Comparison of ENCODE assay signal across 13 cellular contexts in genomic region chr18:69978743-69979715, GRCh38. TPM values are rescaled to one million over a fixed set of nuclear protein-coding genes. Genes with fewer than 3 reads are reported as not detected.
DNase-seq lines count a peak whose midpoint lies in the region; ATAC-seq lines count a peak whose summit lies in the region.
"Had no signal": no experiment of that assay in that cellular context is flagged by ENCODE, and none has a peak within 500 bp of the region (broad histone marks: within the 10 kb centered on the region; RNA-seq: fewer than 3 reads in every experiment).

No MANE protein-coding gene starts in this region.

- H3K27me3 ChIP-seq in CD4-positive, CD25-positive, alpha-beta regulatory T cell (ENCODE audit: control insufficient read depth, insufficient read depth, low read length) = no peaks in the 10 kb centered on the region
- no peaks in the 10 kb centered on the region for H3K27me3 ChIP-seq in naive thymus-derived CD4-positive, alpha-beta T cell (ENCODE audit: control insufficient read depth in 2 of 2, insufficient read depth in 2 of 2, low read length in 2 of 2)

- peak overlapping the region in 2 of 3 donors; percentile 65 to 84 for H3K27ac Mint-ChIP-seq in CD4-positive, CD25-positive, alpha-beta regulatory T cell
- peak overlapping the region in 1 of 9 donors; percentile 26 for H3K27ac Mint-ChIP-seq in naive thymus-derived CD4-positive, alpha-beta T cell
- H3K27ac Mint-ChIP-seq in immature natural killer cell = no peak overlapping the region

- POLR2A ChIA-PET in naive thymus-derived CD4-positive, alpha-beta T cell (lab: Charles Lee) = no interaction called here

- no peak overlapping the region for H3K4me3 Mint-ChIP-seq in CD4-positive, CD25-positive, alpha-beta regulatory T cell
- H3K4me3 Mint-ChIP-seq in naive thymus-derived CD4-positive, alpha-beta T cell = peak overlapping the region in 1 of 10 donors; percentile 37
- H3K4me3 Mint-ChIP-seq in immature natural killer cell = no peak overlapping the region

- no peaks in the 10 kb centered on the region for H3K4me1 ChIP-seq in CD4-positive, CD25-positive, alpha-beta regulatory T cell (ENCODE audit: control insufficient read depth, insufficient read depth, low read length, poor library complexity, severe bottlenecking)
- no peaks in the 10 kb centered on the region for H3K4me1 ChIP-seq in naive thymus-derived CD4-positive, alpha-beta T cell (ENCODE audit: control insufficient read depth in 2 of 2, insufficient read depth in 2 of 2, low read length in 2 of 2)

- peaks cover 0 to 13% of the 10 kb centered on the region in 2 experiments for H3K9me3 ChIP-seq in CD4-positive, CD25-positive, alpha-beta regulatory T cell (ENCODE audit: control insufficient read depth in 2 of 2, low read length in 2 of 2)
- peaks cover 0 to 3% (median 0%) of the 10 kb centered on the region in 3 experiments for H3K9me3 ChIP-seq in naive thymus-derived CD4-positive, alpha-beta T cell (ENCODE audit: control insufficient read depth in 2 of 3, low read length in 3 of 3)

- peaks cover 7 to 26% (median 18%) of the 10 kb centered on the region in 4 donors for H3K4me1 Mint-ChIP-seq in CD4-positive, CD25-positive, alpha-beta regulatory T cell
- peaks cover 6 to 46% (median 16%) of the 10 kb centered on the region in 7 donors for H3K4me1 Mint-ChIP-seq in naive thymus-derived CD4-positive, alpha-beta T cell
- peaks cover 25 to 32% of the 10 kb centered on the region in 2 donors for H3K4me1 Mint-ChIP-seq in immature natural killer cell

- peaks cover 0 to 22% (median 5%) of the 10 kb centered on the region in 7 donors for H3K9me3 Mint-ChIP-seq in CD4-positive, CD25-positive, alpha-beta regulatory T cell
- peaks cover 5 to 26% (median 11%) of the 10 kb centered on the region in 11 donors for H3K9me3 Mint-ChIP-seq in naive thymus-derived CD4-positive, alpha-beta T cell
- peaks cover 0 to 18% (median 2%) of the 10 kb centered on the region in 6 donors for H3K9me3 Mint-ChIP-seq in immature natural killer cell

- ATAC-seq in CD4-positive, CD25-positive, alpha-beta regulatory T cell (ENCODE audit: low read depth in 2 of 2) = no peak
- ATAC-seq in GM18870 (IDR thresholded peaks at IDR 0.05; ENCODE audit: unreplicated experiment) (peak; percentile 84), HG02759 (IDR thresholded peaks at IDR 0.05; ENCODE audit: unreplicated experiment) (peak; percentile 74), HG03575 (IDR thresholded peaks at IDR 0.05; ENCODE audit: extremely low read depth, insufficient number of reproducible peaks, low FRiP score, unreplicated experiment) (peak; percentile 55), GM19035 (IDR thresholded peaks at IDR 0.05; ENCODE audit: unreplicated experiment) (no peak)
- no peak for ATAC-seq in naive thymus-derived CD4-positive, alpha-beta T cell

- H3K36me3 Mint-ChIP-seq in CD4-positive, CD25-positive, alpha-beta regulatory T cell = peaks cover 14% of the 10 kb centered on the region
- peaks cover 5 to 51% (median 38%) of the 10 kb centered on the region in 5 donors for H3K36me3 Mint-ChIP-seq in naive thymus-derived CD4-positive, alpha-beta T cell
- H3K36me3 Mint-ChIP-seq in immature natural killer cell = peaks cover 19 to 44% (median 22%) of the 10 kb centered on the region in 3 donors

- no peaks in the 10 kb centered on the region for H3K36me3 ChIP-seq in CD4-positive, CD25-positive, alpha-beta regulatory T cell (ENCODE audit: control insufficient read depth, insufficient read depth, low read length)
- H3K36me3 ChIP-seq in naive thymus-derived CD4-positive, alpha-beta T cell (ENCODE audit: control insufficient read depth in 2 of 3, insufficient read depth in 3 of 3, low read length in 3 of 3) = no peaks in the 10 kb centered on the region

- intact Hi-C loops in naive thymus-derived CD4-positive, alpha-beta T cell (cut with micrococcal nuclease) = loop anchor here in 1 of 2 donors (2.0 kb wide), 1 partner anchor 20 kb away; no protein-coding TSS in a partner anchor

- CTCF ChIA-PET in naive thymus-derived CD4-positive, alpha-beta T cell (lab: Charles Lee) = no interaction called here

- no peaks in the 10 kb centered on the region for H3K27me3 Mint-ChIP-seq in CD4-positive, CD25-positive, alpha-beta regulatory T cell
- H3K27me3 Mint-ChIP-seq in naive thymus-derived CD4-positive, alpha-beta T cell = no peaks in the 10 kb centered on the region
- H3K27me3 Mint-ChIP-seq in immature natural killer cell (ENCODE audit: low read depth in 3 of 3) = peaks cover 0 to 2% (median 2%) of the 10 kb centered on the region in 3 donors

- H3K27ac ChIP-seq in CD4-positive, CD25-positive, alpha-beta regulatory T cell (ENCODE audit: insufficient read depth, low read length, poor library complexity, severe bottlenecking) = no peak overlapping the region
- no peak overlapping the region for H3K27ac ChIP-seq in naive thymus-derived CD4-positive, alpha-beta T cell (ENCODE audit: low read depth, low read length)
- H3K27ac ChIP-seq: C4-2B, epithelial cell of prostate had no signal

- no peak for DNase-seq in CD4-positive, CD25-positive, alpha-beta regulatory T cell
- DNase-seq in naive thymus-derived CD4-positive, alpha-beta T cell = no peak
- DNase-seq in immature natural killer cell = no peak
- DNase-seq in SW 1271 (lab: John Stamatoyannopoulos, UW) = no peak
- DNase-seq: amygdala, Karpas-422, NCI-H510A treated with DMSO at 0.1 percent for 48 hours had no signal

- H3K4me3 ChIP-seq in CD4-positive, CD25-positive, alpha-beta regulatory T cell (ENCODE audit: low read depth, low read length) = no peak overlapping the region
- H3K4me3 ChIP-seq in naive thymus-derived CD4-positive, alpha-beta T cell (ENCODE audit: low read length) = no peak overlapping the region

RNA-seq across cellular contexts. Expression of gene CD226, which starts 31.4 kb away (rescaled TPM):
- total RNA-seq in CD4-positive, CD25-positive, alpha-beta regulatory T cell = 65.1 TPM
- polyA plus RNA-seq in CD4-positive, CD25-positive, alpha-beta regulatory T cell = 10 to 100 TPM; 14.8 to 26.1 (median 15.5) TPM
- 100 to 1,000 TPM in 1 of 5 experiments, 10 to 100 TPM in 4; 43.4 to 103 (median 58.6) TPM for total RNA-seq in naive thymus-derived CD4-positive, alpha-beta T cell
- 10 to 100 TPM; 27.9 to 30.9 TPM for polyA plus RNA-seq in naive thymus-derived CD4-positive, alpha-beta T cell
- polyA plus RNA-seq in immature natural killer cell = 100 to 1,000 TPM in 2 of 3 donors, 10 to 100 TPM in 1; 59.9 to 103 (median 102) TPM

Comparison
In these comparisons a context has a peak if more than half of its experiments do, and no peak if none do; other contexts are left out.
1. ATAC-seq: peak in GM18870 (single experiment), HG02759 (single experiment) and HG03575 (single experiment); none in CD4-positive, CD25-positive, alpha-beta regulatory T cell (0 of 2), GM19035 (single experiment) and naive thymus-derived CD4-positive, alpha-beta T cell (single experiment).
2. H3K27ac Mint-ChIP-seq: peak in CD4-positive, CD25-positive, alpha-beta regulatory T cell (2 of 3); none in immature natural killer cell (0 of 6).